In the genomic region with DNA sequence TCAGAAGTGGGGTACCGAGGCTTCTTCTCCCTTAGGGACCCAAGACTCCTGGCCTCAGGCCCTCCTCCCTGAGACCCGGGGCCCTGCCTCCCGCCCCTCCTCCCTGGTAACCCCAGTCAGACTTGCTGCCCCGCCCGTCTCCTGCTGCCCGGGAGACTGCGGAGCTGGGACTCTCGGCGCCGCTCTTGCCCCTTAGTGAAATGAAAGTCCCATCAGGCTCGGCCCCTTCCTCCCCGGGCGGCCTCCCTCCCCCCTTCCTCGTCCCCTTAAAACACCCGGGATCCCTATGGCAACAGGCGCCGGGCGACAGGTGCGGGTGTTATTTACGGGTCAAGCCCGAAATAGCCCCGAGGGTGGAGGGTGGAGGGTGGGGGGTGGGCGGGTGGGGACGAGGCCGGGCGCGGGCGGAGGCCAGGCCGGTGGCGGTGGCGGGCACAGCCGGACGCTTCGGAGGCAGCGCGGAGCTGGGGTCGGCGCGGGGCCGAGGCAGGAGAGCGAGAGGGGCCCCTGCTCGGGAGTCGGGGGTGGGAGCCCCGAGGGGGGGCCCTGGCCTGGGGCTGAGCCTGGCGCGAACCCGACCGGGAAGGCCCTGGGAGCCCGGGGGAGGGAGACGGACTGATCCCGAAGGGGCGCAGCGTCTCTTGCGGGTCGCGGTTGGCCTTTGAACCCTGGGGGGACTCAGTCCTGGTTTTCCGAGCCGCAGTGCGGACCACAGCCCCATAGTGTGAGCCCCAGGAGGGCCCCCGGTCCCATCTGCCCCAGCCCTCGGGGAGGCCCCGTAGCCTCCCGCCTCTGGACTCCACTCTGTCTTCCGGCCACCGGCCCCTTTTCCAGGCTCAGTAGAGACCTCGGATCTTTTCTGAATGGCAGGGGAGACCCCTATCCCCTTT, we compare ENCODE assay signal across 8 cellular contexts. TPM values are rescaled to one million over a fixed set of nuclear protein-coding genes. Genes with fewer than 3 reads are reported as not detected.
DNase-seq lines count a peak whose midpoint lies in the region; ATAC-seq and TF ChIP-seq lines count a peak whose summit lies in the region.

A gene with protein sequence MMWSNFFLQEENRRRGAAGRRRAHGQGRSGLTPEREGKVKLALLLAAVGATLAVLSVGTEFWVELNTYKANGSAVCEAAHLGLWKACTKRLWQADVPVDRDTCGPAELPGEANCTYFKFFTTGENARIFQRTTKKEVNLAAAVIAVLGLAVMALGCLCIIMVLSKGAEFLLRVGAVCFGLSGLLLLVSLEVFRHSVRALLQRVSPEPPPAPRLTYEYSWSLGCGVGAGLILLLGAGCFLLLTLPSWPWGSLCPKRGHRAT (plus strand): TSS at position 414 of the 890 bp plus-strand sequence. CDS start 1,241 bp downstream, outside the sequence.

- intact Hi-C loops in tibial artery (cut with DNase I; ENCODE audit: low total_unique reads), result no loop called here
- intact Hi-C loops in adrenal gland (cut with DNase I), result no loop called here

- TF ChIP-seq POLR2A in adrenal gland (IDR thresholded peaks at IDR 0.05), result no peak

- H3K4me3 ChIP-seq in iPS-20b (ENCODE audit: low read length) (peak within 1 kb of the TSS; percentile 56; the same call in 1 of the 2 replicates), tibial artery (peak within 1 kb of the TSS; percentile 24 to 50), adrenal gland (peak within 1 kb of the TSS in 1 of 4 donors; percentile 36)

- H3K4me1 ChIP-seq in iPS-20b (ENCODE audit: insufficient read depth, low read length) (no peaks in the 10 kb centered on the region), tibial artery (peaks cover 0 to 10% (median 8%) of the 10 kb centered on the region in 4 donors), adrenal gland (replicated peaks in 1 of 2) (peaks cover 0 to 4% of the 10 kb centered on the region in 2 donors)

- WGBS in adrenal gland, 4 donors, result 5 to 11% (median 6%) methylated on average over 10 to 66 of the region's 66 CpGs

- H3K9me3 ChIP-seq in T-helper 17 cell (ENCODE audit: control insufficient read depth, low read length, poor library complexity, severe bottlenecking) (no peaks in the 10 kb centered on the region), iPS-20b (ENCODE audit: insufficient read depth, low read depth, low read length) (no peaks in the 10 kb centered on the region), tibial artery (no peaks in the 10 kb centered on the region), adrenal gland (replicated peaks in 1 of 3) (no peaks in the 10 kb centered on the region)

- peaks cover 5% of the 10 kb centered on the region for H3K4me1 Mint-ChIP-seq in activated naive CD8-positive, alpha-beta T cell (ENCODE audit: low read depth)
- peaks cover 5% of the 10 kb centered on the region for H3K4me1 Mint-ChIP-seq in activated naive CD8-positive, alpha-beta T cell treated with anti-CD3 and anti-CD28 coated beads, Interleukin-2, amount 50 U/mL, for 24 hours
- H3K4me1 Mint-ChIP-seq in T-helper 17 cell, result peaks cover 7% of the 10 kb centered on the region

- no peak within 1 kb of the TSS for H3K27ac Mint-ChIP-seq in activated naive CD8-positive, alpha-beta T cell
- no peak within 1 kb of the TSS for H3K27ac Mint-ChIP-seq in activated naive CD8-positive, alpha-beta T cell treated with anti-CD3 and anti-CD28 coated beads, Interleukin-2, amount 50 U/mL, for 24 hours
- H3K27ac Mint-ChIP-seq in T-helper 17 cell, result no peak within 1 kb of the TSS

- H3K4me3 Mint-ChIP-seq in activated naive CD8-positive, alpha-beta T cell, result peak within 1 kb of the TSS; percentile 42
- H3K4me3 Mint-ChIP-seq in activated naive CD8-positive, alpha-beta T cell treated with anti-CD3 and anti-CD28 coated beads, Interleukin-2, amount 50 U/mL, for 24 hours, result no peak within 1 kb of the TSS
- peak within 1 kb of the TSS; percentile 75 for H3K4me3 Mint-ChIP-seq in T-helper 17 cell

- H3K27me3 ChIP-seq in iPS-20b (ENCODE audit: insufficient read depth, low read length) (peaks cover 68% of the 10 kb centered on the region), tibial artery (peaks cover 0 to 60% of the 10 kb centered on the region in 2 donors), adrenal gland (peaks cover 18% of the 10 kb centered on the region)

- no peaks in the 10 kb centered on the region for H3K36me3 ChIP-seq in iPS-20b (ENCODE audit: insufficient read depth, low read depth, low read length)
- H3K36me3 ChIP-seq in tibial artery, result no peaks in the 10 kb centered on the region
- no peaks in the 10 kb centered on the region for H3K36me3 ChIP-seq in adrenal gland (replicated peaks in 1 of 2)

- no peak for ATAC-seq in activated naive CD8-positive, alpha-beta T cell treated with anti-CD3 and anti-CD28 coated beads, Interleukin-2, amount 50 U/mL, for 24 hours
- no peak for ATAC-seq in T-helper 17 cell
- ATAC-seq in GM18511 (IDR thresholded peaks at IDR 0.05; ENCODE audit: unreplicated experiment), result no peak

- no peak for DNase-seq in activated naive CD8-positive, alpha-beta T cell treated with anti-CD3 and anti-CD28 coated beads, Interleukin-2, amount 50 U/mL, for 24 hours
- DNase-seq in T-helper 17 cell (no peak), tibial artery (no peak), mesenteric fat pad (ENCODE audit: low spot score) (no peak), adrenal gland (no peak)

- H3K9ac ChIP-seq in iPS-20b (ENCODE audit: low read depth, low read length), result peak within 1 kb of the TSS; percentile 51; the same call in 1 of the 2 replicates

- H3K27me3 Mint-ChIP-seq in activated naive CD8-positive, alpha-beta T cell, result peaks cover 35% of the 10 kb centered on the region
- peaks cover 50% of the 10 kb centered on the region for H3K27me3 Mint-ChIP-seq in activated naive CD8-positive, alpha-beta T cell treated with anti-CD3 and anti-CD28 coated beads, Interleukin-2, amount 50 U/mL, for 24 hours
- peaks cover 42% of the 10 kb centered on the region for H3K27me3 Mint-ChIP-seq in T-helper 17 cell

- no peaks in the 10 kb centered on the region for H3K36me3 Mint-ChIP-seq in activated naive CD8-positive, alpha-beta T cell
- no peaks in the 10 kb centered on the region for H3K36me3 Mint-ChIP-seq in activated naive CD8-positive, alpha-beta T cell treated with anti-CD3 and anti-CD28 coated beads, Interleukin-2, amount 50 U/mL, for 24 hours (ENCODE audit: low read depth)
- peaks cover 5% of the 10 kb centered on the region for H3K36me3 Mint-ChIP-seq in T-helper 17 cell (ENCODE audit: low read depth)

- no peaks in the 10 kb centered on the region for H3K9me3 Mint-ChIP-seq in activated naive CD8-positive, alpha-beta T cell (ENCODE audit: low read depth)
- no peaks in the 10 kb centered on the region for H3K9me3 Mint-ChIP-seq in activated naive CD8-positive, alpha-beta T cell treated with anti-CD3 and anti-CD28 coated beads, Interleukin-2, amount 50 U/mL, for 24 hours

- no peak within 1 kb of the TSS for H3K27ac ChIP-seq in iPS-20b (ENCODE audit: low read length)
- H3K27ac ChIP-seq in tibial artery, result no peak within 1 kb of the TSS
- no peak within 1 kb of the TSS for H3K27ac ChIP-seq in adrenal gland

- TF ChIP-seq CTCF in tibial artery (IDR thresholded peaks at IDR 0.05), result no peak
- no peak for TF ChIP-seq CTCF in adrenal gland (IDR thresholded peaks at IDR 0.05)

RNA-seq across cellular contexts. Expression of the gene that starts here (rescaled TPM):
- total RNA-seq in T-helper 17 cell, result not detected
- not detected for total RNA-seq in mesenteric fat pad
- total RNA-seq in adrenal gland, result not detected
- polyA plus RNA-seq in adrenal gland, result not detected
